ENCODE assay signal across 15 cellular contexts in genomic region chr9:109556061-109556460, GRCh38. TPM values are rescaled to one million over a fixed set of nuclear protein-coding genes. Genes with fewer than 3 reads are reported as not detected.
DNase-seq lines count a peak whose midpoint lies in the region; ATAC-seq and TF ChIP-seq lines count a peak whose summit lies in the region.
"Had no signal": no experiment of that assay in that cellular context is flagged by ENCODE, and none has a peak within 500 bp of the region (broad histone marks: within the 10 kb centered on the region; RNA-seq: fewer than 3 reads in every experiment).

No MANE protein-coding gene starts in this region.

- no peak overlapping the region for H3K4me3 Mint-ChIP-seq in Caco-2 (ENCODE audit: unreplicated experiment)
- no peak overlapping the region for H3K4me3 Mint-ChIP-seq in activated CD4-positive, alpha-beta memory T cell treated with anti-CD3 and anti-CD28 coated beads for 36 hours
- H3K4me3 Mint-ChIP-seq: activated naive CD4-positive, alpha-beta T cell treated with anti-CD3 and anti-CD28 coated beads for 36 hours; CD4-positive, alpha-beta T cell; effector memory CD8-positive, alpha-beta T cell; HFFc6; naive thymus-derived CD4-positive, alpha-beta T cell had no signal

- no peaks in the 10 kb centered on the region for H3F3A ChIP-seq in PC-3 (ENCODE audit: low read length, unreplicated experiment)

- H3K4me3 ChIP-seq in Caco-2 (ENCODE audit: low read depth, low read length) = no peak overlapping the region
- H3K4me3 ChIP-seq in PC-3 (ENCODE audit: low read length) = no peak overlapping the region
- H3K4me3 ChIP-seq in esophagus (ENCODE audit: low read depth in 1 of 2, low read length in 2 of 2) = no peak overlapping the region
- H3K4me3 ChIP-seq in lung = no peak overlapping the region

- POLR2A ChIA-PET in Caco-2 (lab: Charles Lee) (no interaction called here), PC-3 (lab: Charles Lee; ENCODE audit: unreplicated experiment) (no interaction called here)
- POLR2A ChIA-PET in activated CD4-positive, alpha-beta memory T cell treated with anti-CD3 and anti-CD28 coated beads for 36 hours (lab: Charles Lee) = no interaction called here

- no peak overlapping the region for H3K27ac ChIP-seq in PC-3 (ENCODE audit: low read length)
- peak overlapping the region; percentile 29 to 81 for H3K27ac ChIP-seq in esophagus (ENCODE audit: low read depth in 2 of 2, low read length in 1 of 2)
- H3K27ac ChIP-seq in lung (ENCODE audit: low read depth in 1 of 2, low read length in 1 of 2) = no peak overlapping the region

- CTCF ChIA-PET in Caco-2 (lab: Charles Lee) = interaction anchor here (1.0 kb wide), 1 partner anchor 31 kb away, joined by 4 read pairs; no protein-coding TSS in a partner anchor
- CTCF ChIA-PET in PC-3 (lab: Charles Lee) = interaction anchor here (0.6 kb wide), 1 partner anchor 18 kb away, joined by 5 read pairs; no protein-coding TSS in a partner anchor
- CTCF ChIA-PET in activated CD4-positive, alpha-beta memory T cell treated with anti-CD3 and anti-CD28 coated beads for 36 hours (lab: Charles Lee) = interaction anchor here (0.7 kb wide), 1 partner anchor 1429 kb away, joined by 3 read pairs; no protein-coding TSS in a partner anchor

- H3K79me2 ChIP-seq in PC-3 (ENCODE audit: low read length) = no peaks in the 10 kb centered on the region

- H4K20me1 ChIP-seq in PC-3 (ENCODE audit: low read length) = no peaks in the 10 kb centered on the region

- no peak overlapping the region for H2AFZ ChIP-seq in PC-3 (ENCODE audit: low read length)

- intact Hi-C loops in Caco-2 (cut with micrococcal nuclease; ENCODE audit: unreplicated experiment) (no loop called here), PC-3 (cut with micrococcal nuclease) (no loop called here)
- intact Hi-C loops in activated CD4-positive, alpha-beta memory T cell treated with anti-CD3 and anti-CD28 coated beads for 36 hours (cut with micrococcal nuclease) = no loop called here

- H3K27me3 ChIP-seq in Caco-2 (replicated peaks; ENCODE audit: control insufficient read depth, insufficient read depth, low read length) = no peaks in the 10 kb centered on the region
- H3K27me3 ChIP-seq in PC-3 (ENCODE audit: low read length) = no peaks in the 10 kb centered on the region
- no peaks in the 10 kb centered on the region for H3K27me3 ChIP-seq in esophagus (ENCODE audit: control insufficient read depth in 1 of 2, insufficient read depth in 2 of 2, low read length in 2 of 2)
- no peaks in the 10 kb centered on the region for H3K27me3 ChIP-seq in lung (ENCODE audit: control insufficient read depth, insufficient read depth)

- H3K36me3 ChIP-seq in Caco-2 (ENCODE audit: control insufficient read depth, insufficient read depth, low read length) (no peaks in the 10 kb centered on the region), PC-3 (ENCODE audit: low read depth, low read length) (no peaks in the 10 kb centered on the region), esophagus (ENCODE audit: control insufficient read depth in 2 of 2, insufficient read depth in 2 of 2, low read length in 1 of 2) (no peaks in the 10 kb centered on the region), lung (ENCODE audit: control insufficient read depth in 2 of 2, insufficient read depth in 2 of 2, low read length in 2 of 2) (no peaks in the 10 kb centered on the region)

- DNase-seq in Caco-2 (peak; percentile 43 to 80), PC-3 (peak; percentile 25), lung (ENCODE audit: low spot score) (peak; percentile 57), pons (ENCODE audit: low spot score) (no peak)
- DNase-seq in activated CD4-positive, alpha-beta memory T cell treated with anti-CD3 and anti-CD28 coated beads for 36 hours = no peak
- DNase-seq: activated naive CD4-positive, alpha-beta T cell treated with anti-CD3 and anti-CD28 coated beads for 36 hours; CD4-positive, alpha-beta T cell; effector memory CD8-positive, alpha-beta T cell; HFFc6; left cardiac atrium; naive thymus-derived CD4-positive, alpha-beta T cell; stimulated activated CD8-positive, alpha-beta memory T cell treated with anti-CD3 and anti-CD28 coated beads, Interleukin-4, amount 100 ng/mL, for 48 hours had no signal

- H3K36me3 Mint-ChIP-seq in Caco-2 (ENCODE audit: insufficient read depth, unreplicated experiment) = peaks cover 5% of the 10 kb centered on the region
- no peaks in the 10 kb centered on the region for H3K36me3 Mint-ChIP-seq in activated CD4-positive, alpha-beta memory T cell treated with anti-CD3 and anti-CD28 coated beads for 36 hours
- H3K36me3 Mint-ChIP-seq: naive thymus-derived CD4-positive, alpha-beta T cell had no signal

- H3K4me1 ChIP-seq in Caco-2 (peaks cover 10% of the 10 kb centered on the region; the same call in 1 of the 2 replicates), PC-3 (ENCODE audit: insufficient read depth, low read length) (no peaks in the 10 kb centered on the region), esophagus (ENCODE audit: control insufficient read depth in 2 of 2, insufficient read depth in 2 of 2, low read length in 1 of 2) (peaks cover 4 to 11% of the 10 kb centered on the region in 2 donors), lung (ENCODE audit: control insufficient read depth in 2 of 2, insufficient read depth in 2 of 2, low read length in 2 of 2) (no peaks in the 10 kb centered on the region)

- 40 to 65% methylated on average over 4 of the region's 4 CpGs for WGBS in esophagus, 2 donors
- WGBS in lung, 2 donors = 31 to 37% methylated on average over 4 of the region's 4 CpGs

- H3K27me3 Mint-ChIP-seq in Caco-2 (ENCODE audit: insufficient read depth, unreplicated experiment) = peaks cover 9% of the 10 kb centered on the region
- peaks cover 7% of the 10 kb centered on the region for H3K27me3 Mint-ChIP-seq in activated CD4-positive, alpha-beta memory T cell treated with anti-CD3 and anti-CD28 coated beads for 36 hours

- H3K9ac ChIP-seq in PC-3 (ENCODE audit: low read length) = no peak overlapping the region

- H3K4me2 ChIP-seq in PC-3 (ENCODE audit: low read length) = no peak overlapping the region

- TF ChIP-seq CTCF in Caco-2 (IDR thresholded peaks at IDR 0.05; ENCODE audit: insufficient read depth in 1 of 2, low read depth in 1 of 2, low read length in 1 of 2, severe bottlenecking in 1 of 2, unreplicated experiment in 1 of 2) = no peak
- TF ChIP-seq CTCF in PC-3 (conservative IDR thresholded peaks at IDR 0.05; ENCODE audit: low read depth, low read length) = no peak
- no peak for TF ChIP-seq CTCF in lung (IDR thresholded peaks at IDR 0.05; ENCODE audit: control extremely low read depth, extremely low read depth)

- H3K9me3 ChIP-seq in Caco-2 = no peaks in the 10 kb centered on the region
- no peaks in the 10 kb centered on the region for H3K9me3 ChIP-seq in PC-3 (ENCODE audit: low read length)
- H3K9me3 ChIP-seq in esophagus (ENCODE audit: control insufficient read depth in 2 of 2, insufficient read depth in 1 of 2, low read depth in 1 of 2, low read length in 1 of 2) = no peaks in the 10 kb centered on the region
- no peaks in the 10 kb centered on the region for H3K9me3 ChIP-seq in lung (ENCODE audit: control insufficient read depth in 2 of 2, insufficient read depth in 1 of 2, low read length in 1 of 2)

- no peak overlapping the region for H3K27ac Mint-ChIP-seq in Caco-2 (ENCODE audit: unreplicated experiment)
- no peak overlapping the region for H3K27ac Mint-ChIP-seq in activated CD4-positive, alpha-beta memory T cell treated with anti-CD3 and anti-CD28 coated beads for 36 hours
- H3K27ac Mint-ChIP-seq: activated naive CD4-positive, alpha-beta T cell treated with anti-CD3 and anti-CD28 coated beads for 36 hours; CD4-positive, alpha-beta T cell; effector memory CD8-positive, alpha-beta T cell; HFFc6; naive thymus-derived CD4-positive, alpha-beta T cell had no signal

- no peaks in the 10 kb centered on the region for H3K9me2 ChIP-seq in PC-3 (replicated peaks; ENCODE audit: low read length)

- no TSS peak for BruUV-seq in Caco-2 (replicated peaks; lab: Mats Ljungman, UMichigan)
- BruUV-seq in PC-3 (replicated peaks; lab: Mats Ljungman, UMichigan) = no TSS peak

- H3K9me3 Mint-ChIP-seq in Caco-2 (ENCODE audit: unreplicated experiment) = no peaks in the 10 kb centered on the region
- H3K9me3 Mint-ChIP-seq in activated CD4-positive, alpha-beta memory T cell treated with anti-CD3 and anti-CD28 coated beads for 36 hours = no peaks in the 10 kb centered on the region
- H3K9me3 Mint-ChIP-seq: activated naive CD4-positive, alpha-beta T cell treated with anti-CD3 and anti-CD28 coated beads for 36 hours; CD4-positive, alpha-beta T cell; HFFc6 had no signal

- H3K4me1 Mint-ChIP-seq in Caco-2 (ENCODE audit: low read depth, unreplicated experiment) = peaks cover 14% of the 10 kb centered on the region
- H3K4me1 Mint-ChIP-seq in activated CD4-positive, alpha-beta memory T cell treated with anti-CD3 and anti-CD28 coated beads for 36 hours (ENCODE audit: low read depth) = no peaks in the 10 kb centered on the region
- H3K4me1 Mint-ChIP-seq: naive thymus-derived CD4-positive, alpha-beta T cell had no signal

- ATAC-seq in PC-3 (no peak), lung (ENCODE audit: insufficient read depth, low FRiP score) (peak; percentile 62), GM18873 (IDR thresholded peaks at IDR 0.05; ENCODE audit: low FRiP score, unreplicated experiment) (no peak), HG03520 (IDR thresholded peaks at IDR 0.05; ENCODE audit: unreplicated experiment) (no peak)
- ATAC-seq: effector memory CD8-positive, alpha-beta T cell; left cardiac atrium; naive thymus-derived CD4-positive, alpha-beta T cell had no signal

RNA-seq across cellular contexts. Expression of gene PTPN3, which starts 58.0 kb away (rescaled TPM):
- 12.1 and 12.4 TPM in 2 replicates for total RNA-seq in Caco-2 (2022)
- 8.4 and 8.7 TPM in 2 replicates for total RNA-seq in PC-3 (2014; rRNA removed)
- 10 to 100 TPM; 14.7 to 29.2 TPM for polyA plus RNA-seq in esophagus
- 10 to 100 TPM; 13.3 to 16.9 TPM for total RNA-seq in lung
- 1 to 10 TPM; 5.7 to 9.1 TPM for polyA plus RNA-seq in lung
- total RNA-seq in activated CD4-positive, alpha-beta memory T cell treated with anti-CD3 and anti-CD28 coated beads for 36 hours = under 1 TPM; 0.52 to 0.56 TPM
- total RNA-seq: CD4-positive, alpha-beta T cell; HFFc6 had no signal
- polyA plus RNA-seq: naive thymus-derived CD4-positive, alpha-beta T cell had no signal

Comparison
In these comparisons a context has a peak if more than half of its experiments do, and no peak if none do; other contexts are left out.
1. DNase-seq: peak in Caco-2 (2 of 2), PC-3 (single experiment) and lung (single experiment); none in activated CD4-positive, alpha-beta memory T cell treated with anti-CD3 and anti-CD28 coated beads for 36 hours (single experiment) and pons (single experiment).
2. H3K27ac ChIP-seq: peak in esophagus (2 of 2); none in PC-3 (single experiment) and lung (0 of 2).